In genomic region chr19:33225458-33225925, GRCh38 we compare ENCODE assay signal across 10 cellular contexts. TPM values are rescaled to one million over a fixed set of nuclear protein-coding genes. Genes with fewer than 3 reads are reported as not detected.
A peak's percentile ranks its signal among the peaks of the same experiment; 100 is the strongest.
DNase-seq lines count a peak whose midpoint lies in the region; ATAC-seq and TF ChIP-seq lines count a peak whose summit lies in the region.
"Had no signal": no experiment of that assay in that cellular context is flagged by ENCODE, and none has a peak within 500 bp of the region (broad histone marks: within the 10 kb centered on the region; RNA-seq: fewer than 3 reads in every experiment).

TSS of gene SLC7A10 (minus strand) at chr19:33225850. CDS start at chr19:33225703, 147 bp downstream.

- intact Hi-C loops in psoas muscle (cut with DNase I): no loop called here
- intact Hi-C loops in sigmoid colon (cut with DNase I): no loop called here

- no peak for TF ChIP-seq POLR2A in sigmoid colon (IDR thresholded peaks at IDR 0.05)

- H3K4me1 ChIP-seq in GM23338 (ENCODE audit: insufficient read depth) (0 out of 2 replicates have a peak, but pooled peaks cover 4% of the 10 kb centered on the region), iPS DF 6.9 (ENCODE audit: control insufficient read depth, insufficient read depth, low read length) (peaks cover 5% of the 10 kb centered on the region), psoas muscle (no peaks in the 10 kb centered on the region), sigmoid colon (peaks cover 0 to 21% (median 13%) of the 10 kb centered on the region in 4 donors)

- ATAC-seq in GM23338 (peak; percentile 20), psoas muscle (no peak)

- no peaks in the 10 kb centered on the region for H4K20me1 ChIP-seq in GM23338 (replicated peaks; ENCODE audit: insufficient read depth)

- peaks cover 16% of the 10 kb centered on the region for H3K36me3 Mint-ChIP-seq in GM23338 (ENCODE audit: low read depth)

- H3K9me3 Mint-ChIP-seq in GM23338: peaks cover 27% of the 10 kb centered on the region

- H3K9me2 ChIP-seq in GM23338 (ENCODE audit: insufficient read depth): no peaks in the 10 kb centered on the region

- no peak within 1 kb of the TSS for H3K27ac Mint-ChIP-seq in GM23338

- peak within 1 kb of the TSS; percentile 75 for H3K4me3 Mint-ChIP-seq in GM23338

- no peak for TF ChIP-seq EP300 in sigmoid colon (IDR thresholded peaks at IDR 0.05)

- peaks cover 19% of the 10 kb centered on the region for H3K9me3 ChIP-seq in WERI-Rb-1 (ENCODE audit: severe bottlenecking)
- no peaks in the 10 kb centered on the region for H3K9me3 ChIP-seq in iPS DF 6.9 (ENCODE audit: control insufficient read depth, insufficient read depth, low read length)
- peaks cover 18% of the 10 kb centered on the region for H3K9me3 ChIP-seq in psoas muscle
- H3K9me3 ChIP-seq in sigmoid colon: peaks cover 3 to 17% (median 13%) of the 10 kb centered on the region in 4 donors

- H3K27ac ChIP-seq in GM23338 (ENCODE audit: low read depth): no peak within 1 kb of the TSS
- H3K27ac ChIP-seq in WERI-Rb-1: no peak within 1 kb of the TSS
- H3K27ac ChIP-seq in iPS DF 6.9 (ENCODE audit: low read length): no peak within 1 kb of the TSS
- no peak within 1 kb of the TSS for H3K27ac ChIP-seq in psoas muscle
- H3K27ac ChIP-seq in sigmoid colon: no peak within 1 kb of the TSS
- H3K27ac ChIP-seq: HL-60 had no signal

- no peaks in the 10 kb centered on the region for H3K36me3 ChIP-seq in GM23338 (ENCODE audit: insufficient read depth)
- H3K36me3 ChIP-seq in WERI-Rb-1: no peaks in the 10 kb centered on the region
- H3K36me3 ChIP-seq in iPS DF 6.9 (ENCODE audit: control insufficient read depth, insufficient read depth, low read length): no peaks in the 10 kb centered on the region
- no peaks in the 10 kb centered on the region for H3K36me3 ChIP-seq in psoas muscle (ENCODE audit: insufficient read depth in 1 of 2, low read depth in 1 of 2)
- H3K36me3 ChIP-seq in sigmoid colon: no peaks in the 10 kb centered on the region

- H3K4me3 ChIP-seq in GM23338 (peak within 1 kb of the TSS; percentile 66), WERI-Rb-1 (ENCODE audit: low read depth, low read length) (peak within 1 kb of the TSS; percentile 31), iPS DF 6.9 (ENCODE audit: low read length) (peak within 1 kb of the TSS; percentile 42; the same call in 1 of the 2 replicates), psoas muscle (peak within 1 kb of the TSS; percentile 15), sigmoid colon (peak within 1 kb of the TSS in 2 of 4 donors; percentile 15 to 22)

- WGBS in iPS DF 6.9 (ENCODE audit: insufficient coverage, insufficient read length): no CpG with 5 or more reads among the region's 62 CpGs
- 1 to 3% (median 2%) methylated on average over 34 to 62 of the region's 62 CpGs for WGBS in psoas muscle, 3 donors
- 3 to 5% methylated on average over 62 of the region's 62 CpGs for WGBS in sigmoid colon, 2 donors

- peaks cover 44% of the 10 kb centered on the region for H3K27me3 Mint-ChIP-seq in GM23338 (ENCODE audit: insufficient read depth, low read depth, poor library complexity)

- TF ChIP-seq CTCF in GM23338 (conservative IDR thresholded peaks at IDR 0.05; ENCODE audit: low read depth in 2 of 2) (peak in 1 of 2 experiments; percentile 28; a peak in 1 of 4 replicates), WERI-Rb-1 (IDR thresholded peaks at IDR 0.05; ENCODE audit: low read depth, low read length) (no peak), psoas muscle (IDR thresholded peaks at IDR 0.05) (no peak), sigmoid colon (IDR thresholded peaks at IDR 0.05) (no peak), GM20000 (IDR thresholded peaks at IDR 0.05; ENCODE audit: extremely low read depth, missing control alignments) (no peak)

- no peaks in the 10 kb centered on the region for H3K79me2 ChIP-seq in GM23338 (replicated peaks; ENCODE audit: insufficient read depth)

- H3K4me1 Mint-ChIP-seq in GM23338: peaks cover 9% of the 10 kb centered on the region

- DNase-seq in GM23338 (ENCODE audit: low spot score) (peak; percentile 55), WERI-Rb-1 (no peak), iPS DF 6.9 (ENCODE audit: low read depth, low spot score) (no peak), psoas muscle (peak in 1 of 2 donors; percentile 46), SW480 (ENCODE audit: low spot score) (no peak), cerebellum (ENCODE audit: low spot score) (no peak), sigmoid colon (no peak), GM20000 (ENCODE audit: low spot score) (no peak)

- H3K4me2 ChIP-seq in GM23338: peak within 1 kb of the TSS; percentile 84

- H3K27me3 ChIP-seq in GM23338 (ENCODE audit: insufficient read depth) (peaks cover 42% of the 10 kb centered on the region), WERI-Rb-1 (ENCODE audit: insufficient read depth, low read depth, severe bottlenecking) (peaks cover 25% of the 10 kb centered on the region), iPS DF 6.9 (ENCODE audit: control insufficient read depth, insufficient read depth, low read length) (peaks cover 13% of the 10 kb centered on the region), psoas muscle (ENCODE audit: insufficient read depth in 3 of 3, low read length in 2 of 3) (peaks cover 0 to 57% (median 33%) of the 10 kb centered on the region in 3 donors), sigmoid colon (peaks cover 28 to 84% (median 45%) of the 10 kb centered on the region in 3 donors)

- H2AFZ ChIP-seq in GM23338: peak within 1 kb of the TSS; percentile 93

- H3F3A ChIP-seq in GM23338 (replicated peaks; ENCODE audit: low read depth): peaks cover 4% of the 10 kb centered on the region; the same call in 1 of the 2 replicates

TF ChIP-seq in GM23338, 12 proteins besides CTCF, POLR2A, EP300 and RAD21 (continues in another document):
- no peak for TF ChIP-seq ZNF462 (CRISPR knock-in tag; IDR thresholded peaks at IDR 0.05)

RNA-seq across cellular contexts. Expression of gene SLC7A10, which starts in this region (rescaled TPM):
- total RNA-seq in GM23338 (2014; rRNA removed; shearing (Covaris generic)): 2.6 and 6.3 TPM in 2 replicates
- polyA plus RNA-seq in GM23338 (2016; fragmentation: Nextera tagmentation; extraction: Ambion mirVana) (2.5 and 3.3 TPM in 2 replicates), psoas muscle (under 1 TPM; 0.03 to 0.43 (median 0.15) TPM), sigmoid colon (1 to 10 TPM in 1 of 3 donors, not detected in 2; 1.4 TPM)
- total RNA-seq in psoas muscle (under 1 TPM in 1 of 4 donors, not detected in 3; 0.13 TPM), cerebellum (1.3 TPM), sigmoid colon (1 to 10 TPM in 1 of 4 donors, under 1 TPM in 1, not detected in 2; 0.27 to 1.1 TPM)
- total RNA-seq: myocyte had no signal
